ENCODE assay signal across 8 cellular contexts in the genomic region with DNA sequence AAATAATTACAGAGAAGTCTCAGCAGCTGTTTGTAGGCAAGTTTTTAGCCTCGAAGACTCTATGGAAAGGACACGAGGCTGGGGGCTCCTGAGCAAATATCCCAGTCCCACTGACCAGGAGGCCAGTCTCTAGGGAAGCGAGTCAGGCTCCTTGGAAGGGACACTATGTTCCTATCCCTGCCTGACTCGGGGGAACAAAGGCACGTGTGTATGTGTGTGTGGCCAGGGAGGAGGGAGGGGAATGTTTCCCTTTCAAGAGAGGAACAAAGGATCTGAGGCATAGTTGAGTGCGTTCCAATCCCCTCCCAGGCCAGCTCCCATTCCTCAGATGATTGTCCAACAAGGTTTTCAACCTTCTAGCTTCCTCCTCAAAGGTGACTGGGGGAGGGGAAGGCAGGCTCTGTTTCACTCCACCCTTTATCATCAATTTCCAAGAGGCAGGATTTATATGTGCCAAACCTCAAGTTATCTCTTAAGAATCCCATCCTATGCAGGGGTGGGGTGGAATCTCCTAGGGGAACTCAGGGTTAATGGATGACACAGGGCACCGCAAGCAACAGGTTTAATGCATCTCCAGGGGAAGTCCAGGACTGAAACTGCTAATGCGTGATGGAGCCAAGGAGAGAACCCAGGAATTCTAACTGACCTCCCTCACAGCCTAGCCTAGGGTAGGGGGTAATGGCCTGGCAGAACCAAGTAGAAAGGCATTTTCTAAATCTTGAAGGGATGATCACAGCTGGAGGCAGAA. TPM values are rescaled to one million over a fixed set of nuclear protein-coding genes. Genes with fewer than 3 reads are reported as not detected.
DNase-seq lines count a peak whose midpoint lies in the region; ATAC-seq, FAIRE-seq and TF ChIP-seq lines count a peak whose summit lies in the region.

No MANE protein-coding gene starts in this region.

- peak overlapping the region; percentile 68 for H3K4me3 Mint-ChIP-seq in endothelial cell (ENCODE audit: unreplicated experiment)

- no peaks in the 10 kb centered on the region for H3K27me3 ChIP-seq in thymus (ENCODE audit: control insufficient read depth, insufficient read depth)

- WGBS in thymus, result 84% methylated on average over 8 of the region's 8 CpGs

- in situ Hi-C loops in G401 (cut with HindIII; ENCODE audit: low sequenced_read_pairs), result no loop called here

- DNase-seq in G401 (ENCODE audit: low spot score), result peak; percentile 64
- peak; percentile 96 for DNase-seq in RCC 7860 (ENCODE audit: low spot score)
- no peak for DNase-seq in endothelial cell (ENCODE audit: low spot score)
- peak; percentile 96 for DNase-seq in medulla oblongata (ENCODE audit: extremely low spot score)
- no peak for DNase-seq in NCI-H2171 (lab: John Stamatoyannopoulos, UW)

- H3K27me3 Mint-ChIP-seq in endothelial cell (ENCODE audit: unreplicated experiment), result peaks cover 9% of the 10 kb centered on the region

- H3K27ac ChIP-seq in thymus (ENCODE audit: low read depth), result peak overlapping the region; percentile 86

- peak overlapping the region; percentile 99 for H3K27ac Mint-ChIP-seq in endothelial cell (ENCODE audit: unreplicated experiment)

- H3K36me3 ChIP-seq in thymus (ENCODE audit: control insufficient read depth, insufficient read depth), result peaks cover 47% of the 10 kb centered on the region

- TF ChIP-seq CTCF in endothelial cell (IDR thresholded peaks at IDR 0.05; ENCODE audit: unreplicated experiment), result no peak

- no peaks in the 10 kb centered on the region for H3K9me3 Mint-ChIP-seq in endothelial cell (ENCODE audit: unreplicated experiment)

- peak overlapping the region; percentile 37 for H3K4me3 ChIP-seq in thymus (ENCODE audit: low read length)

- peaks cover 47% of the 10 kb centered on the region for H3K4me1 Mint-ChIP-seq in endothelial cell (ENCODE audit: unreplicated experiment)

- H3K36me3 Mint-ChIP-seq in endothelial cell (ENCODE audit: low read depth, unreplicated experiment), result peaks cover 21% of the 10 kb centered on the region

- ATAC-seq in GM21723 (IDR thresholded peaks at IDR 0.05; ENCODE audit: unreplicated experiment) (no peak), HG03457 (IDR thresholded peaks at IDR 0.05; ENCODE audit: unreplicated experiment) (no peak)

- peak; percentile 90 for FAIRE-seq in RCC 7860 (lab: Jason Lieb, UNC)

- no peaks in the 10 kb centered on the region for H3K9me3 ChIP-seq in thymus (ENCODE audit: control insufficient read depth)

- peaks cover 75% of the 10 kb centered on the region for H3K4me1 ChIP-seq in thymus (ENCODE audit: control insufficient read depth, insufficient read depth, low read length)

RNA-seq across cellular contexts. Expression of a gene that starts 9.9 kb away (rescaled TPM):
- total RNA-seq in G401 (2014; rRNA removed; shearing (Covaris generic)), result 104 and 109 TPM in 2 replicates
- total RNA-seq in endothelial cell (ENCODE audit: unreplicated experiment), result 52.9 TPM
- polyA plus RNA-seq in thymus, result 58.3 TPM

RNA-seq across cellular contexts. Expression of a gene that starts 26.4 kb away (rescaled TPM):
- 94.2 and 155 TPM in 2 replicates for total RNA-seq in G401 (2014; rRNA removed; shearing (Covaris generic))
- total RNA-seq in endothelial cell (ENCODE audit: unreplicated experiment), result 27.2 TPM
- 8.2 TPM for polyA plus RNA-seq in thymus

Comparison
In these comparisons a context has a peak if more than half of its experiments do, and no peak if none do; other contexts are left out.
1. DNase-seq: peak in G401 (single experiment), RCC 7860 (single experiment) and medulla oblongata (single experiment); none in endothelial cell (single experiment) and NCI-H2171 (single experiment).